12 cellular contexts compared by ENCODE assay signal in the genomic region with DNA sequence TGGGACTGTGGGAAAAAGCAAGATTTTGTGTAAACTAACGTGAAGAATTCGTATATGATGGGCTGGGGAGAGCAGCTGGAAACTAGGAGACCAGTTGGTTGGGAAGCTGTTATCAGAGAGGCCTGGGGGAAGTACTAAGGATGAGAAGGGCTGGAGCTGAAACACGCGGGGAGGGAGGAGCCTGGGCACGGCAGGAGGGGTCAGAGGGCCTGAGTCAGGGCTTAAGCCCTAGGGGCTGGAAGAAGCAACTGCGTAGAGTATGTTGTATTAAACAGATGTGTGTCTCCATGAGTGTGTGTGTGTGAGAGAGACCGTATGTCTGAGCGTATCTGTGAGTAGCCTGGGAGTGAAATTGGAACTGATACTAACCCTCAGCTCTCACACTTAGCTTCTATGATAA. TPM values are rescaled to one million over a fixed set of nuclear protein-coding genes. Genes with fewer than 3 reads are reported as not detected.
DNase-seq lines count a peak whose midpoint lies in the region; ATAC-seq and TF ChIP-seq lines count a peak whose summit lies in the region.
"Had no signal": no experiment of that assay in that cellular context is flagged by ENCODE, and none has a peak within 500 bp of the region (broad histone marks: within the 10 kb centered on the region; RNA-seq: fewer than 3 reads in every experiment).

No MANE protein-coding gene starts in this region.

- no peaks in the 10 kb centered on the region for H3K9me3 ChIP-seq in A673 (ENCODE audit: low read depth, low read length, poor library complexity, severe bottlenecking)
- H3K9me3 ChIP-seq: SJSA1 had no signal

- ATAC-seq in stimulated activated memory B cell treated with anti-CD40 and anti-IgM and Interleukin-4, amounts not matched to agents 10 μg/mL and 1 μg/mL and 100 μg/mL, for 72 hours: no peak
- ATAC-seq in HG03175 (IDR thresholded peaks at IDR 0.05; ENCODE audit: unreplicated experiment): no peak

- H3K4me3 Mint-ChIP-seq in activated naive CD4-positive, alpha-beta T cell treated with anti-CD3 and anti-CD28 coated beads for 36 hours: peak overlapping the region; percentile 70
- H3K4me3 Mint-ChIP-seq in endothelial cell (ENCODE audit: unreplicated experiment): no peak overlapping the region
- H3K4me3 Mint-ChIP-seq in stimulated activated memory B cell treated with anti-CD40 and anti-IgM and Interleukin-4, amounts not matched to agents 10 μg/mL and 1 μg/mL and 100 μg/mL, for 72 hours: peak overlapping the region; percentile 45

- TF ChIP-seq CTCF in endothelial cell (IDR thresholded peaks at IDR 0.05; ENCODE audit: unreplicated experiment) (no peak), A673 (conservative IDR thresholded peaks at IDR 0.05; ENCODE audit: low read depth, low read length) (no peak)

- POLR2A ChIA-PET in A673 (lab: Charles Lee; ENCODE audit: low non-redundant PET): no interaction called here

- CTCF ChIA-PET in activated naive CD4-positive, alpha-beta T cell treated with anti-CD3 and anti-CD28 coated beads for 36 hours (lab: Charles Lee): no interaction called here
- CTCF ChIA-PET in A673 (lab: Charles Lee): no interaction called here

- DNase-seq in activated naive CD4-positive, alpha-beta T cell treated with anti-CD3 and anti-CD28 coated beads for 36 hours: peak; percentile 11
- DNase-seq in activated naive CD4-positive, alpha-beta T cell treated with anti-CD3 and anti-CD28 coated beads, Interleukin-2, amount 50 U/mL, for 16 hours: no peak
- DNase-seq in OCI-M1 (lab: John Stamatoyannopoulos, UW) (peak; percentile 13), endothelial cell (ENCODE audit: low spot score) (peak; percentile 28), hippocampal formation (lab: John Stamatoyannopoulos, UW) (no peak), A673 (ENCODE audit: low spot score) (no peak)
- DNase-seq: COR-L47, NCI-H1048 had no signal

- H3K36me3 Mint-ChIP-seq in activated naive CD4-positive, alpha-beta T cell treated with anti-CD3 and anti-CD28 coated beads for 36 hours (ENCODE audit: low read depth): peaks cover 1% of the 10 kb centered on the region
- peaks cover 3% of the 10 kb centered on the region for H3K36me3 Mint-ChIP-seq in endothelial cell (ENCODE audit: low read depth, unreplicated experiment)
- no peaks in the 10 kb centered on the region for H3K36me3 Mint-ChIP-seq in stimulated activated memory B cell treated with anti-CD40 and anti-IgM and Interleukin-4, amounts not matched to agents 10 μg/mL and 1 μg/mL and 100 μg/mL, for 72 hours

- no peak overlapping the region for H3K4me3 ChIP-seq in A673 (ENCODE audit: low read depth, low read length, poor library complexity, severe bottlenecking)
- H3K4me3 ChIP-seq: SJSA1 had no signal

- no peaks in the 10 kb centered on the region for H3K27me3 ChIP-seq in A673 (replicated peaks; ENCODE audit: insufficient read depth, low read depth, low read length, poor library complexity)

- H3K4me1 Mint-ChIP-seq in activated naive CD4-positive, alpha-beta T cell treated with anti-CD3 and anti-CD28 coated beads for 36 hours (ENCODE audit: low read depth): peaks cover 12% of the 10 kb centered on the region
- peaks cover 4% of the 10 kb centered on the region for H3K4me1 Mint-ChIP-seq in endothelial cell (ENCODE audit: unreplicated experiment)
- peaks cover 15% of the 10 kb centered on the region for H3K4me1 Mint-ChIP-seq in stimulated activated memory B cell treated with anti-CD40 and anti-IgM and Interleukin-4, amounts not matched to agents 10 μg/mL and 1 μg/mL and 100 μg/mL, for 72 hours

- H3K27ac ChIP-seq in A673 (ENCODE audit: low read depth, low read length, poor library complexity, severe bottlenecking): no peak overlapping the region
- H3K27ac ChIP-seq: epithelial cell of prostate, SJSA1 had no signal

- no TSS peak for BruUV-seq in A673 (replicated peaks; lab: Mats Ljungman, UMichigan)

- no peak overlapping the region for H3K27ac Mint-ChIP-seq in activated naive CD4-positive, alpha-beta T cell treated with anti-CD3 and anti-CD28 coated beads for 36 hours
- H3K27ac Mint-ChIP-seq in endothelial cell (ENCODE audit: unreplicated experiment): no peak overlapping the region
- H3K27ac Mint-ChIP-seq in stimulated activated memory B cell treated with anti-CD40 and anti-IgM and Interleukin-4, amounts not matched to agents 10 μg/mL and 1 μg/mL and 100 μg/mL, for 72 hours: no peak overlapping the region

- no peaks in the 10 kb centered on the region for H3K27me3 Mint-ChIP-seq in activated naive CD4-positive, alpha-beta T cell treated with anti-CD3 and anti-CD28 coated beads for 36 hours (ENCODE audit: low read depth)
- peaks cover 6% of the 10 kb centered on the region for H3K27me3 Mint-ChIP-seq in endothelial cell (ENCODE audit: unreplicated experiment)
- no peaks in the 10 kb centered on the region for H3K27me3 Mint-ChIP-seq in stimulated activated memory B cell treated with anti-CD40 and anti-IgM and Interleukin-4, amounts not matched to agents 10 μg/mL and 1 μg/mL and 100 μg/mL, for 72 hours

- intact Hi-C loops in activated naive CD4-positive, alpha-beta T cell treated with anti-CD3 and anti-CD28 coated beads for 36 hours (cut with micrococcal nuclease): no loop called here
- intact Hi-C loops in A673 (cut with micrococcal nuclease; ENCODE audit: unreplicated experiment): no loop called here

- no peaks in the 10 kb centered on the region for H3K4me1 ChIP-seq in A673 (ENCODE audit: insufficient read depth, low read length, poor library complexity, severe bottlenecking)
- H3K4me1 ChIP-seq: SJSA1 had no signal

- H3K9me3 Mint-ChIP-seq in activated naive CD4-positive, alpha-beta T cell treated with anti-CD3 and anti-CD28 coated beads for 36 hours: peaks cover 2% of the 10 kb centered on the region
- no peaks in the 10 kb centered on the region for H3K9me3 Mint-ChIP-seq in endothelial cell (ENCODE audit: unreplicated experiment)
- no peaks in the 10 kb centered on the region for H3K9me3 Mint-ChIP-seq in stimulated activated memory B cell treated with anti-CD40 and anti-IgM and Interleukin-4, amounts not matched to agents 10 μg/mL and 1 μg/mL and 100 μg/mL, for 72 hours

- no peaks in the 10 kb centered on the region for H3K36me3 ChIP-seq in A673 (ENCODE audit: insufficient read depth, low read length, poor library complexity, severe bottlenecking)
- H3K36me3 ChIP-seq: SJSA1 had no signal

RNA-seq across cellular contexts. Expression of gene POMC, which starts 8.4 kb away (rescaled TPM):
- total RNA-seq in activated naive CD4-positive, alpha-beta T cell treated with anti-CD3 and anti-CD28 coated beads for 36 hours: 1 to 10 TPM; 4.6 to 4.8 TPM
- 0.64 TPM for total RNA-seq in endothelial cell (ENCODE audit: unreplicated experiment)
- not detected in 2 replicates for total RNA-seq in A673 (2021)
- total RNA-seq: SJSA1 had no signal

Comparison
In these comparisons a context has a peak if more than half of its experiments do, and no peak if none do; other contexts are left out.
1. DNase-seq: peak in activated naive CD4-positive, alpha-beta T cell treated with anti-CD3 and anti-CD28 coated beads for 36 hours (single experiment), OCI-M1 (single experiment) and endothelial cell (single experiment); none in activated naive CD4-positive, alpha-beta T cell treated with anti-CD3 and anti-CD28 coated beads, Interleukin-2, amount 50 U/mL, for 16 hours (single experiment), hippocampal formation (0 of 2) and A673 (single experiment).